In genomic region chr2:166042356-166042755, GRCh38 we compare ENCODE assay signal across 20 cellular contexts.
DNase-seq lines count a peak whose midpoint lies in the region; ATAC-seq and TF ChIP-seq lines count a peak whose summit lies in the region.
"Had no signal": no experiment of that assay in that cellular context is flagged by ENCODE, and none has a peak within 500 bp of the region (broad histone marks: within the 10 kb centered on the region; RNA-seq: fewer than 3 reads in every experiment).

No MANE protein-coding gene starts in this region.

- no peaks in the 10 kb centered on the region for H3K27me3 ChIP-seq in foreskin keratinocyte
- H3K27me3 ChIP-seq: Peyer's patch, SJSA1 had no signal

- no peak for TF ChIP-seq CTCF in foreskin keratinocyte (conservative IDR thresholded peaks at IDR 0.05)

- DNase-seq in EL (peak; percentile 36), LHCN-M2 (ENCODE audit: low read depth) (peak; percentile 47), epithelial cell of prostate (ENCODE audit: low read depth, low spot score) (no peak), foreskin keratinocyte (peak; percentile 23 to 60), MV-4-11 (lab: John Stamatoyannopoulos, UW) (no peak), HK-2 (ENCODE audit: unreplicated experiment) (no peak), NAMALWA (ENCODE audit: low spot score) (no peak), cerebellar cortex (ENCODE audit: low spot score) (no peak)
- DNase-seq: CD4-positive, CD25-positive, alpha-beta regulatory T cell; DMS79; H9; KG1; NCI-H1694; NCI-H2081; NCI-H2171 treated with DMSO at 0.1 percent for 48 hours; NCI-H526; Peyer's patch had no signal

- H3K4me1 ChIP-seq in foreskin keratinocyte = no peaks in the 10 kb centered on the region
- H3K4me1 ChIP-seq: A549, Peyer's patch, SJSA1 had no signal

- H3K27ac ChIP-seq in epithelial cell of prostate (peak overlapping the region; percentile 71), foreskin keratinocyte (no peak overlapping the region)
- H3K27ac ChIP-seq: A549, HL-60, Peyer's patch, SJSA1 had no signal

- ATAC-seq in foreskin keratinocyte = peak; percentile 57
- ATAC-seq: A549 had no signal

Comparison
In these comparisons a context has a peak if more than half of its experiments do, and no peak if none do; other contexts are left out.
1. DNase-seq: peak in EL (single experiment), LHCN-M2 (single experiment) and foreskin keratinocyte (2 of 2); none in epithelial cell of prostate (single experiment), MV-4-11 (single experiment), HK-2 (single experiment), NAMALWA (single experiment) and cerebellar cortex (single experiment).